8 cellular contexts compared by ENCODE assay signal in the genomic region with DNA sequence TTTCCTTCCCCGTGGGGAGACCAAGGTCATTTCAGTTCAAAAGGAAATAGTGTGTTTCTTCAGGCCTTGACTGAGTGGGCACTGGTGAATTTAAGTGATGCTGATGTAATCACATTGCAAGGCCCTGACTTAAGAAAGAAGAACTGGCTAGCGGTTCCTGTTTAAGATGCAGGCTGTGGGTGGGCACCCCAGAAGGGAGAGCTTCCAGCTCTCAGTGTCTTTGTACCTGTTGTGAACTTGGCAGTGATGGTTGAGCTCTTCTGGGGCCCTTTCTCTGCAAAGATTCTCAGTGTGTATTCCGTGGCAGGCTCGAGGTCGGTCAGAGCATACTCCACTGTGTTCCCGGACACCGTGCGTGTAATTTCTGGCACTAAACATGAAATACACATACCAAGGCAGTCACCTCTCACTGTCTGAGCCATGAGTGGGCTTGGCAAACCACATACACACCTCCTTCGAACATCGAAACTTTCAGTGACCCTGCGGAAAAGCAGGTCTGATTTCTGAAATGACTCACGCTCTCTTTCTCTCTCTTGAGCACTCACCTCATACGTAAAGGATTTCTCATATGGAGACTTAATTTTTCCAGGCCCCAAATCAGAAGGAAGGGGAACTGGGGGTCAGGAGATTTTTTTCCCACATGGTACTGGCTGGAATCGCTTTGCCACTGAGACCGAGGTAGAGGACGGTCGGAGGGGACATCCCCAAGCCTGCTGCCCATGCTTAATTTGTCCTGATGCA.
DNase-seq lines count a peak whose midpoint lies in the region; ATAC-seq and TF ChIP-seq lines count a peak whose summit lies in the region.

No MANE protein-coding gene starts in this region.

- no peaks in the 10 kb centered on the region for H3K36me3 Mint-ChIP-seq in activated naive CD8-positive, alpha-beta T cell
- H3K36me3 Mint-ChIP-seq in memory B cell (no peaks in the 10 kb centered on the region), endothelial cell (ENCODE audit: low read depth, unreplicated experiment) (no peaks in the 10 kb centered on the region)

- peak; percentile 91 for ATAC-seq in GM21381 (IDR thresholded peaks at IDR 0.05; ENCODE audit: unreplicated experiment)
- peak; percentile 91 for ATAC-seq in HG03565 (IDR thresholded peaks at IDR 0.05; ENCODE audit: unreplicated experiment)
- peak; percentile 49 for ATAC-seq in memory B cell (ENCODE audit: low read depth)

- DNase-seq in GM04503 (ENCODE audit: low read depth): peak; percentile 58
- no peak for DNase-seq in memory B cell (ENCODE audit: low spot score in 2 of 2)
- DNase-seq in endothelial cell (ENCODE audit: low spot score): no peak
- DNase-seq in DMS153 treated with DMSO at 0.1 percent for 48 hours (lab: John Stamatoyannopoulos, UW; ENCODE audit: unreplicated experiment): no peak
- DNase-seq in NCI-H1436 treated with DMSO at 0.1 percent for 48 hours (lab: John Stamatoyannopoulos, UW): no peak

- H3K27me3 Mint-ChIP-seq in activated naive CD8-positive, alpha-beta T cell: peaks cover 3% of the 10 kb centered on the region
- no peaks in the 10 kb centered on the region for H3K27me3 Mint-ChIP-seq in memory B cell
- peaks cover 3% of the 10 kb centered on the region for H3K27me3 Mint-ChIP-seq in endothelial cell (ENCODE audit: unreplicated experiment)

- H3K4me3 Mint-ChIP-seq in activated naive CD8-positive, alpha-beta T cell: peak overlapping the region; percentile 38
- H3K4me3 Mint-ChIP-seq in memory B cell (no peak overlapping the region), endothelial cell (ENCODE audit: unreplicated experiment) (no peak overlapping the region)

- no peak for TF ChIP-seq CTCF in endothelial cell (IDR thresholded peaks at IDR 0.05; ENCODE audit: unreplicated experiment)

- H3K4me1 Mint-ChIP-seq in activated naive CD8-positive, alpha-beta T cell (ENCODE audit: low read depth): peaks cover 12% of the 10 kb centered on the region
- H3K4me1 Mint-ChIP-seq in memory B cell: peaks cover 8% of the 10 kb centered on the region
- peaks cover 7% of the 10 kb centered on the region for H3K4me1 Mint-ChIP-seq in endothelial cell (ENCODE audit: unreplicated experiment)

- no peaks in the 10 kb centered on the region for H3K9me3 Mint-ChIP-seq in activated naive CD8-positive, alpha-beta T cell (ENCODE audit: low read depth)
- H3K9me3 Mint-ChIP-seq in memory B cell: no peaks in the 10 kb centered on the region
- no peaks in the 10 kb centered on the region for H3K9me3 Mint-ChIP-seq in endothelial cell (ENCODE audit: unreplicated experiment)

- peak overlapping the region; percentile 72 for H3K27ac Mint-ChIP-seq in activated naive CD8-positive, alpha-beta T cell
- H3K27ac Mint-ChIP-seq in memory B cell (peak overlapping the region; percentile 15), endothelial cell (ENCODE audit: unreplicated experiment) (no peak overlapping the region)
